In the genomic region with DNA sequence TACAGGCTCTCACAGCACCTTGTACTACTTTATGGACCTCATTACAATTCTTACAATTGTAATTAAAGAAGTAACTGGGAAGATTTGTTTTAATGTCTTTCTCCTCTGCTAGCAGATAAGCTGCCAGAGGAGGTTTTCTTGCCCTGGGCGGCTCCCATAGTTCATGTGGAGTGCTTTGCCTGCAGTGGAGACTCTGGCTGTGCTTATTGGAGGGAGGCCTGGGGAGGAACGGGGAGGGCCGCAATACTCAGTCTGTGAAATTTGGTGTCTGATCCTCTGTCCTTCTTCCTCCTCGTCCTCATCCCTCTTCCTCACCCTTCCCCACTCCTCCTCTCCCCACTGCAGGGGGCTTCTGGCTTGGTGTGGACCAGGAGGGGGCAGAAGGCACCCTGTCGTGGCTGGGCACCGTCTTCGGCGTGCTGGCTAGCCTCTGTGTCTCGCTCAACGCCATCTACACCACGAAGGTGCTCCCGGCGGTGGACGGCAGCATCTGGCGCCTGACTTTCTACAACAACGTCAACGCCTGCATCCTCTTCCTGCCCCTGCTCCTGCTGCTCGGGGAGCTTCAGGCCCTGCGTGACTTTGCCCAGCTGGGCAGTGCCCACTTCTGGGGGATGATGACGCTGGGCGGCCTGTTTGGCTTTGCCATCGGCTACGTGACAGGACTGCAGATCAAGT, we compare ENCODE assay signal across 10 cellular contexts.
"Had no signal": no experiment of that assay in that cellular context is flagged by ENCODE, and none has a peak within 500 bp of the region (broad histone marks: within the 10 kb centered on the region; RNA-seq: fewer than 3 reads in every experiment).

No MANE protein-coding gene starts in this region.

- H3K27ac ChIP-seq: foreskin keratinocyte, left lung, stomach had no signal

- DNase-seq: aorta; foreskin keratinocyte; left lung; stimulated activated CD4-positive, alpha-beta T cell treated with anti-CD3 and anti-CD28 coated beads, Interleukin-4, amount 100 ng/mL, for 1 hour; stimulated activated CD8-positive, alpha-beta memory T cell treated with anti-CD3 and anti-CD28 coated beads, Interleukin-4, amount 100 ng/mL, for 48 hours; stomach had no signal

- H3K9me3 ChIP-seq: left lung, stomach had no signal

- H3K4me1 ChIP-seq: foreskin keratinocyte had no signal

- H3K27me3 ChIP-seq: foreskin keratinocyte, left lung, stomach had no signal

- H3K9me3 Mint-ChIP-seq: activated naive CD4-positive, alpha-beta T cell treated with anti-CD3 and anti-CD28 coated beads, Interleukin-2, amount 50 U/mL, for 24 hours; nephron had no signal

- FAIRE-seq: keratinocyte, urothelium cell line had no signal

- H3K4me3 ChIP-seq: left lung, stomach had no signal

- H3K27me3 Mint-ChIP-seq: activated naive CD4-positive, alpha-beta T cell treated with anti-CD3 and anti-CD28 coated beads, Interleukin-2, amount 50 U/mL, for 24 hours had no signal

- H3K4me3 Mint-ChIP-seq: activated naive CD4-positive, alpha-beta T cell treated with anti-CD3 and anti-CD28 coated beads, Interleukin-2, amount 50 U/mL, for 24 hours; nephron had no signal

- H3K27ac Mint-ChIP-seq: nephron had no signal

- ATAC-seq: foreskin keratinocyte, left lung had no signal
